36 cellular contexts compared by ENCODE assay signal in the genomic region with DNA sequence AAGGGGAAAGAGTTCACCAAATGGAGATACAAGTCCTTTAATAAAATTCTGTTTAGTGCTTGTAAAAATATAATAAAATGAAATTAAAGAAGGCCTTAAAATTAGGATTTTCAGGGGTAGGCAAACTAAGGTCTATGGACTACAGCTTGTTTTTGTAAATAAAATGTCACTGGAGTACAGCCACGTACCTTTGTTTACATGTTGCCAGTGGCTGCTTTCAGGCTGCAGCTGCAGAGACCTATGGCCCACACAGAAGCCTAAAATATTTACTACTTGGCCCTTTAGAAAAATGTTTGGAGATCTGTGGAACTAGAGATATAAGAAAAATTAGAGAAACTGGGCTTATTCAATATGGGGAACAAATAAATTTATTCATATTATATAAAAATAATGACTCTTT.
"Had no signal": no experiment of that assay in that cellular context is flagged by ENCODE, and none has a peak within 500 bp of the region (broad histone marks: within the 10 kb centered on the region; RNA-seq: fewer than 3 reads in every experiment).

No MANE protein-coding gene starts in this region.

- H3K4me3 Mint-ChIP-seq: activated B cell treated with CpG ODN at 0.5 μM for 24 hours; activated CD4-positive, alpha-beta memory T cell treated with anti-CD3 and anti-CD28 coated beads for 36 hours; activated CD4-positive, alpha-beta T cell treated with anti-CD3 and anti-CD28 coated beads, Interleukin-2, amount 10 ng/mL, durations not matched to agents 24 days and 14 days; activated CD8-positive, alpha-beta memory T cell treated with anti-CD3 and anti-CD28 coated beads, Interleukin-2, amount 10 ng/mL, durations not matched to agents 7 days and 5 days; activated CD8-positive, alpha-beta T cell treated with anti-CD3 and anti-CD28 coated beads, Interleukin-2, amount 10 ng/mL, durations not matched to agents 7 days and 5 days; activated naive CD4-positive, alpha-beta T cell treated with anti-CD3 and anti-CD28 coated beads for 36 hours; activated naive CD4-positive, alpha-beta T cell treated with anti-CD3 and anti-CD28 coated beads, Interleukin-2, amount 50 U/mL, for 24 hours; activated naive CD8-positive, alpha-beta T cell treated with anti-CD3 and anti-CD28 coated beads for 36 hours; activated naive CD8-positive, alpha-beta T cell treated with anti-CD3 and anti-CD28 coated beads, Interleukin-2, amount 50 U/mL, for 24 hours; activated T-helper 1 cell treated with anti-CD3 and anti-CD28 coated beads, Interleukin-12 subunit alpha, Interleukin-12 subunit beta, Interleukin-2, Interleukin-4 antibody, amounts not matched to agents 30 ng/mL and 10 ng/mL and 1 ng/mL, durations not matched to agents 14 hours and 24 hours and 36 hours; T-helper 17 cell; T-helper 2 cell treated with Interferon-gamma antibody and Interleukin-4, amounts not matched to agents 5 μg/mL and 100 μg/mL, for 36 hours had no signal

- H3K4me1 ChIP-seq: adrenal gland, body of pancreas, esophagus squamous epithelium had no signal

- H3K27ac Mint-ChIP-seq: activated B cell treated with CpG ODN at 0.5 μM for 24 hours; activated CD4-positive, alpha-beta memory T cell treated with anti-CD3 and anti-CD28 coated beads for 36 hours; activated CD4-positive, alpha-beta T cell treated with anti-CD3 and anti-CD28 coated beads, Interleukin-2, amount 10 ng/mL, durations not matched to agents 24 days and 14 days; activated CD8-positive, alpha-beta memory T cell treated with anti-CD3 and anti-CD28 coated beads, Interleukin-2, amount 10 ng/mL, durations not matched to agents 7 days and 5 days; activated CD8-positive, alpha-beta T cell treated with anti-CD3 and anti-CD28 coated beads, Interleukin-2, amount 10 ng/mL, durations not matched to agents 7 days and 5 days; activated naive CD4-positive, alpha-beta T cell treated with anti-CD3 and anti-CD28 coated beads for 36 hours; activated naive CD4-positive, alpha-beta T cell treated with anti-CD3 and anti-CD28 coated beads, Interleukin-2, amount 50 U/mL, for 24 hours; activated naive CD8-positive, alpha-beta T cell treated with anti-CD3 and anti-CD28 coated beads for 36 hours; activated naive CD8-positive, alpha-beta T cell treated with anti-CD3 and anti-CD28 coated beads, Interleukin-2, amount 50 U/mL, for 24 hours; activated T-helper 1 cell treated with anti-CD3 and anti-CD28 coated beads, Interleukin-12 subunit alpha, Interleukin-12 subunit beta, Interleukin-2, Interleukin-4 antibody, amounts not matched to agents 30 ng/mL and 10 ng/mL and 1 ng/mL, durations not matched to agents 14 hours and 24 hours and 36 hours; activated T-helper 2 cell treated with anti-CD3 and anti-CD28 coated beads, Interferon-gamma antibody, Interleukin-2, Interleukin-4, amounts not matched to agents 10 μg/mL and 5 μg/mL and 100 μg/mL, durations not matched to agents 14 hours and 24 hours and 36 hours; T-helper 17 cell; T-helper 2 cell treated with Interferon-gamma antibody and Interleukin-4, amounts not matched to agents 5 μg/mL and 100 μg/mL, for 36 hours had no signal

- H3K9me3 Mint-ChIP-seq: activated B cell treated with CpG ODN at 0.5 μM for 24 hours; activated CD4-positive, alpha-beta memory T cell treated with anti-CD3 and anti-CD28 coated beads for 36 hours; activated CD4-positive, alpha-beta T cell treated with anti-CD3 and anti-CD28 coated beads, Interleukin-2, amount 10 ng/mL, durations not matched to agents 24 days and 14 days; activated naive CD4-positive, alpha-beta T cell treated with anti-CD3 and anti-CD28 coated beads for 36 hours; activated naive CD4-positive, alpha-beta T cell treated with anti-CD3 and anti-CD28 coated beads, Interleukin-2, amount 50 U/mL, for 24 hours; activated naive CD8-positive, alpha-beta T cell treated with anti-CD3 and anti-CD28 coated beads for 36 hours; activated naive CD8-positive, alpha-beta T cell treated with anti-CD3 and anti-CD28 coated beads, Interleukin-2, amount 50 U/mL, for 24 hours; activated T-helper 1 cell treated with anti-CD3 and anti-CD28 coated beads, Interleukin-12 subunit alpha, Interleukin-12 subunit beta, Interleukin-2, Interleukin-4 antibody, amounts not matched to agents 30 ng/mL and 10 ng/mL and 1 ng/mL, durations not matched to agents 14 hours and 24 hours and 36 hours; activated T-helper 2 cell treated with anti-CD3 and anti-CD28 coated beads, Interferon-gamma antibody, Interleukin-2, Interleukin-4, amounts not matched to agents 10 μg/mL and 5 μg/mL and 100 μg/mL, durations not matched to agents 14 hours and 24 hours and 36 hours; T-helper 2 cell treated with Interferon-gamma antibody and Interleukin-4, amounts not matched to agents 5 μg/mL and 100 μg/mL, for 36 hours had no signal

- FAIRE-seq: colon, endometrium, endothelial cell of umbilical vein had no signal

- DNase-seq: activated B cell treated with CpG ODN at 0.5 μM for 24 hours; activated CD4-positive, alpha-beta memory T cell treated with anti-CD3 and anti-CD28 coated beads for 36 hours; activated CD4-positive, alpha-beta T cell treated with anti-CD3 and anti-CD28 coated beads, Interleukin-2, amount 10 ng/mL, durations not matched to agents 24 days and 14 days; activated CD8-positive, alpha-beta memory T cell treated with anti-CD3 and anti-CD28 coated beads, Interleukin-2, amount 10 ng/mL, durations not matched to agents 7 days and 5 days; activated CD8-positive, alpha-beta memory T cell treated with anti-CD3 and anti-CD28 coated beads, Interleukin-2, amount 50 U/mL, for 4 hours; activated CD8-positive, alpha-beta T cell treated with anti-CD3 and anti-CD28 coated beads, Interleukin-2, amount 10 ng/mL, durations not matched to agents 7 days and 5 days; activated effector memory CD4-positive, alpha-beta T cell treated with anti-CD3 and anti-CD28 coated beads, Interleukin-2, amount 50 U/mL, for 16 hours; activated naive CD4-positive, alpha-beta T cell treated with anti-CD3 and anti-CD28 coated beads for 36 hours; activated naive CD8-positive, alpha-beta T cell treated with anti-CD3 and anti-CD28 coated beads for 36 hours; activated naive CD8-positive, alpha-beta T cell treated with anti-CD3 and anti-CD28 coated beads, Interleukin-2, amount 50 U/mL, for 24 hours; activated T-cell treated with anti-CD3 and anti-CD28 coated beads, Interleukin-2, amount 50 U/mL, for 1 hour; activated T-cell treated with anti-CD3 and anti-CD28 coated beads, Interleukin-2, amount 50 U/mL, for 48 hours; adrenal gland; amygdala; aorta; body of pancreas; caudate nucleus; cortex of kidney; dermis blood vessel endothelial cell; effector CD8-positive, alpha-beta T cell; esophagus squamous epithelium; foreskin melanocyte; T-helper 1 cell; T-helper 17 cell; T1000; WERI-Rb-1 had no signal

- H3K36me3 ChIP-seq: adrenal gland, esophagus squamous epithelium, gastroesophageal sphincter, WERI-Rb-1 had no signal

- H3K27me3 ChIP-seq: adrenal gland, body of pancreas, esophagus squamous epithelium, gastroesophageal sphincter had no signal

- H3K9me3 ChIP-seq: adrenal gland, body of pancreas, esophagus squamous epithelium, gastroesophageal sphincter had no signal

- H3K4me1 Mint-ChIP-seq: activated B cell treated with CpG ODN at 0.5 μM for 24 hours; activated CD4-positive, alpha-beta T cell treated with anti-CD3 and anti-CD28 coated beads, Interleukin-2, amount 10 ng/mL, durations not matched to agents 24 days and 14 days; activated CD8-positive, alpha-beta memory T cell treated with anti-CD3 and anti-CD28 coated beads, Interleukin-2, amount 10 ng/mL, durations not matched to agents 7 days and 5 days; activated naive CD4-positive, alpha-beta T cell treated with anti-CD3 and anti-CD28 coated beads, Interleukin-2, amount 50 U/mL, for 24 hours; activated naive CD8-positive, alpha-beta T cell treated with anti-CD3 and anti-CD28 coated beads, Interleukin-2, amount 50 U/mL, for 24 hours had no signal

- H3K27ac ChIP-seq: adrenal gland, body of pancreas, epithelial cell of prostate, esophagus squamous epithelium, gastroesophageal sphincter, WERI-Rb-1 had no signal

- H3K4me3 ChIP-seq: adrenal gland, body of pancreas, esophagus squamous epithelium, gastroesophageal sphincter had no signal

- H3K27me3 Mint-ChIP-seq: activated B cell treated with CpG ODN at 0.5 μM for 24 hours; activated CD4-positive, alpha-beta memory T cell treated with anti-CD3 and anti-CD28 coated beads for 36 hours; activated CD4-positive, alpha-beta T cell treated with anti-CD3 and anti-CD28 coated beads, Interleukin-2, amount 10 ng/mL, durations not matched to agents 24 days and 14 days; activated CD8-positive, alpha-beta memory T cell treated with anti-CD3 and anti-CD28 coated beads, Interleukin-2, amount 10 ng/mL, durations not matched to agents 7 days and 5 days; activated naive CD4-positive, alpha-beta T cell treated with anti-CD3 and anti-CD28 coated beads, Interleukin-2, amount 50 U/mL, for 24 hours; activated naive CD8-positive, alpha-beta T cell treated with anti-CD3 and anti-CD28 coated beads for 36 hours; activated naive CD8-positive, alpha-beta T cell treated with anti-CD3 and anti-CD28 coated beads, Interleukin-2, amount 50 U/mL, for 24 hours; T-helper 17 cell had no signal

- ATAC-seq: activated CD4-positive, CD25-positive, alpha-beta regulatory T cell treated with anti-CD3 and anti-CD28 coated beads, Interleukin-2, amount 50 U/mL, for 24 hours; activated CD8-positive, alpha-beta memory T cell treated with anti-CD3 and anti-CD28 coated beads, Interleukin-2, amount 10 ng/mL, durations not matched to agents 7 days and 5 days; activated CD8-positive, alpha-beta T cell treated with anti-CD3 and anti-CD28 coated beads, Interleukin-2, amount 10 ng/mL, durations not matched to agents 7 days and 5 days; activated naive CD8-positive, alpha-beta T cell treated with anti-CD3 and anti-CD28 coated beads, Interleukin-2, amount 50 U/mL, for 24 hours; body of pancreas; gastroesophageal sphincter; T-helper 17 cell had no signal

- H3K36me3 Mint-ChIP-seq: activated CD4-positive, alpha-beta memory T cell treated with anti-CD3 and anti-CD28 coated beads for 36 hours; activated CD8-positive, alpha-beta memory T cell treated with anti-CD3 and anti-CD28 coated beads, Interleukin-2, amount 10 ng/mL, durations not matched to agents 7 days and 5 days; activated naive CD4-positive, alpha-beta T cell treated with anti-CD3 and anti-CD28 coated beads, Interleukin-2, amount 50 U/mL, for 24 hours; activated naive CD8-positive, alpha-beta T cell treated with anti-CD3 and anti-CD28 coated beads for 36 hours had no signal
